13 cellular contexts compared by ENCODE assay signal in genomic region chr5:34042302-34042701, GRCh38. TPM values are rescaled to one million over a fixed set of nuclear protein-coding genes. Genes with fewer than 3 reads are reported as not detected.
DNase-seq lines count a peak whose midpoint lies in the region; ATAC-seq and TF ChIP-seq lines count a peak whose summit lies in the region.
"Had no signal": no experiment of that assay in that cellular context is flagged by ENCODE, and none has a peak within 500 bp of the region (broad histone marks: within the 10 kb centered on the region; RNA-seq: fewer than 3 reads in every experiment).

No MANE protein-coding gene starts in this region.

- H3K9me3 ChIP-seq in aorta (ENCODE audit: control insufficient read depth, low read length) = no peaks in the 10 kb centered on the region

- intact Hi-C loops in cardiac septum (cut with DNase I) (loop anchor here (5.0 kb wide), 1 partner anchor 35 kb away; the partner anchor contains the start of gene AMACR), aorta (cut with DNase I) (no loop called here)
- intact Hi-C loops in activated CD4-positive, alpha-beta T cell treated with anti-CD3 and anti-CD28 coated beads, Interleukin-2, amount 10 ng/mL, durations not matched to agents 24 days and 14 days (cut with micrococcal nuclease) = no loop called here

- peaks cover 0 to 19% of the 10 kb centered on the region in 2 donors for H3K4me1 ChIP-seq in aorta (ENCODE audit: control insufficient read depth in 1 of 2, insufficient read depth in 2 of 2, low read length in 2 of 2)

- H3K36me3 Mint-ChIP-seq in nephron progenitor cell (ENCODE audit: low read depth) = peaks cover 37% of the 10 kb centered on the region
- no peaks in the 10 kb centered on the region for H3K36me3 Mint-ChIP-seq in activated CD4-positive, alpha-beta T cell treated with anti-CD3 and anti-CD28 coated beads, Interleukin-2, amount 10 ng/mL, durations not matched to agents 24 days and 14 days (ENCODE audit: low read depth)

- H3K4me3 ChIP-seq in aorta (ENCODE audit: low read length in 2 of 2) = no peak overlapping the region

- peak; percentile 29 for ATAC-seq in aorta (ENCODE audit: low FRiP score)
- ATAC-seq in GM18520 (IDR thresholded peaks at IDR 0.05; ENCODE audit: unreplicated experiment) = no peak
- ATAC-seq in HG02981 (IDR thresholded peaks at IDR 0.05; ENCODE audit: unreplicated experiment) = no peak
- ATAC-seq: T-cell had no signal

- no peaks in the 10 kb centered on the region for H3K36me3 ChIP-seq in aorta (ENCODE audit: control insufficient read depth in 1 of 2, insufficient read depth in 2 of 2, low read length in 1 of 2)

- H3K27me3 Mint-ChIP-seq in nephron progenitor cell (ENCODE audit: low read depth, poor library complexity) = peaks cover 7% of the 10 kb centered on the region
- H3K27me3 Mint-ChIP-seq in activated CD4-positive, alpha-beta T cell treated with anti-CD3 and anti-CD28 coated beads, Interleukin-2, amount 10 ng/mL, durations not matched to agents 24 days and 14 days = no peaks in the 10 kb centered on the region
- H3K27me3 Mint-ChIP-seq: activated naive CD8-positive, alpha-beta T cell; dendritic cell treated with granulocyte-macrophage colony-stimulating factor and Interleukin-4, amounts not matched to agents 40 ng/mL and 50 ng/mL, for 4 days; T-cell had no signal

- peaks cover 39% of the 10 kb centered on the region for H3K4me1 Mint-ChIP-seq in nephron progenitor cell
- H3K4me1 Mint-ChIP-seq in activated CD4-positive, alpha-beta T cell treated with anti-CD3 and anti-CD28 coated beads, Interleukin-2, amount 10 ng/mL, durations not matched to agents 24 days and 14 days = no peaks in the 10 kb centered on the region

- no peak for TF ChIP-seq CTCF in nephron progenitor cell (IDR thresholded peaks at IDR 0.05)

- no peak overlapping the region for H3K27ac ChIP-seq in aorta (ENCODE audit: low read depth in 1 of 2, low read length in 2 of 2)
- H3K27ac ChIP-seq: 22Rv1 had no signal

- H3K4me3 Mint-ChIP-seq in nephron progenitor cell = peak overlapping the region; percentile 66
- H3K4me3 Mint-ChIP-seq in activated CD4-positive, alpha-beta T cell treated with anti-CD3 and anti-CD28 coated beads, Interleukin-2, amount 10 ng/mL, durations not matched to agents 24 days and 14 days = no peak overlapping the region
- H3K4me3 Mint-ChIP-seq: activated naive CD8-positive, alpha-beta T cell; dendritic cell treated with granulocyte-macrophage colony-stimulating factor and Interleukin-4, amounts not matched to agents 40 ng/mL and 50 ng/mL, for 4 days; T-cell had no signal

- 85 to 89% methylated on average over 5 of the region's 5 CpGs for WGBS in aorta, 2 donors

- DNase-seq in NOMO-1 treated with DMSO at 0.1 percent for 48 hours (lab: John Stamatoyannopoulos, UW; ENCODE audit: unreplicated experiment) (peak; percentile 35), NOMO-1 treated with dmso at 0.1 percent for 144 hours (lab: John Stamatoyannopoulos, UW; ENCODE audit: unreplicated experiment) (no peak), cardiac septum (ENCODE audit: low spot score) (peak; percentile 87), nephron progenitor cell (peak; percentile 21), aorta (peak in 1 of 2 donors; percentile 80)
- DNase-seq in activated CD4-positive, alpha-beta T cell treated with anti-CD3 and anti-CD28 coated beads, Interleukin-2, amount 10 ng/mL, durations not matched to agents 24 days and 14 days = no peak
- DNase-seq: T-cell had no signal

- peaks cover 13% of the 10 kb centered on the region for H3K9me3 Mint-ChIP-seq in nephron progenitor cell
- peaks cover 5% of the 10 kb centered on the region for H3K9me3 Mint-ChIP-seq in activated CD4-positive, alpha-beta T cell treated with anti-CD3 and anti-CD28 coated beads, Interleukin-2, amount 10 ng/mL, durations not matched to agents 24 days and 14 days
- H3K9me3 Mint-ChIP-seq: dendritic cell treated with granulocyte-macrophage colony-stimulating factor and Interleukin-4, amounts not matched to agents 40 ng/mL and 50 ng/mL, for 4 days; T-cell had no signal

- H3K27ac Mint-ChIP-seq in nephron progenitor cell = peak overlapping the region; percentile 83
- no peak overlapping the region for H3K27ac Mint-ChIP-seq in activated CD4-positive, alpha-beta T cell treated with anti-CD3 and anti-CD28 coated beads, Interleukin-2, amount 10 ng/mL, durations not matched to agents 24 days and 14 days
- H3K27ac Mint-ChIP-seq: activated naive CD8-positive, alpha-beta T cell; dendritic cell treated with granulocyte-macrophage colony-stimulating factor and Interleukin-4, amounts not matched to agents 40 ng/mL and 50 ng/mL, for 4 days; T-cell had no signal

- no peaks in the 10 kb centered on the region for H3K27me3 ChIP-seq in aorta (ENCODE audit: control insufficient read depth in 1 of 2, insufficient read depth in 2 of 2, low read length in 1 of 2)

RNA-seq across cellular contexts. Expression of gene C1QTNF3, which starts 0.7 kb away (rescaled TPM):
- 2.8 TPM for total RNA-seq in cardiac septum
- 10 to 100 TPM in 1 of 2 donors, 1 to 10 TPM in 1; 5.6 to 38.8 TPM for total RNA-seq in aorta
- polyA plus RNA-seq in aorta = 1 to 10 TPM in 1 of 2 donors, not detected in 1; 3.1 TPM
- 2.0 and 2.1 TPM in 2 replicates for total RNA-seq in activated CD4-positive, alpha-beta T cell treated with anti-CD3 and anti-CD28 coated beads, Interleukin-2, amount 10 ng/mL, durations not matched to agents 24 days and 14 days

RNA-seq across cellular contexts. Expression of gene AMACR, which starts 34.5 kb away (rescaled TPM):
- 7.9 TPM for total RNA-seq in cardiac septum
- total RNA-seq in aorta = 10 to 100 TPM in 1 of 2 donors, 1 to 10 TPM in 1; 5.0 to 11.4 TPM
- 1 to 10 TPM; 6.8 to 8.5 TPM for polyA plus RNA-seq in aorta
- total RNA-seq in activated CD4-positive, alpha-beta T cell treated with anti-CD3 and anti-CD28 coated beads, Interleukin-2, amount 10 ng/mL, durations not matched to agents 24 days and 14 days = 6.4 and 7.7 TPM in 2 replicates

RNA-seq across cellular contexts. Expression of gene SLC45A2, which starts 57.8 kb away (rescaled TPM):
- total RNA-seq in cardiac septum (0.16 TPM), aorta (under 1 TPM; 0.36 to 0.54 TPM)
- polyA plus RNA-seq in aorta = not detected
- not detected in 2 replicates for total RNA-seq in activated CD4-positive, alpha-beta T cell treated with anti-CD3 and anti-CD28 coated beads, Interleukin-2, amount 10 ng/mL, durations not matched to agents 24 days and 14 days
- total RNA-seq: HT1080 had no signal

Comparison
In these comparisons a context has a peak if more than half of its experiments do, and no peak if none do; other contexts are left out.
1. DNase-seq: peak in NOMO-1 treated with DMSO at 0.1 percent for 48 hours (single experiment), cardiac septum (single experiment) and nephron progenitor cell (single experiment); none in NOMO-1 treated with dmso at 0.1 percent for 144 hours (single experiment) and activated CD4-positive, alpha-beta T cell treated with anti-CD3 and anti-CD28 coated beads, Interleukin-2, amount 10 ng/mL, durations not matched to agents 24 days and 14 days (single experiment).